In genomic region chr5:132416306-132417009, GRCh38 we compare ENCODE assay signal across 15 cellular contexts. TPM values are rescaled to one million over a fixed set of nuclear protein-coding genes. Genes with fewer than 3 reads are reported as not detected.
A peak's percentile ranks its signal among the peaks of the same experiment; 100 is the strongest.
DNase-seq lines count a peak whose midpoint lies in the region; ATAC-seq, FAIRE-seq and TF ChIP-seq lines count a peak whose summit lies in the region.
"Had no signal": no experiment of that assay in that cellular context is flagged by ENCODE, and none has a peak within 500 bp of the region (broad histone marks: within the 10 kb centered on the region; RNA-seq: fewer than 3 reads in every experiment).

No MANE protein-coding gene starts in this region.

- no peaks in the 10 kb centered on the region for H4K20me1 ChIP-seq in keratinocyte (ENCODE audit: control insufficient read depth, extremely low read depth, insufficient read depth, low read length)

- H3K4me1 Mint-ChIP-seq in CD8-positive, alpha-beta memory T cell: peaks cover 83 to 100% (median 88%) of the 10 kb centered on the region in 3 donors
- H3K4me1 Mint-ChIP-seq in stimulated activated effector memory CD8-positive, alpha-beta T cell treated with anti-CD3 and anti-CD28 coated beads, Interleukin-12 subunit alpha, Interleukin-12 subunit beta, amount 100 ng/mL, for 72 hours: peaks cover 82% of the 10 kb centered on the region

- no peaks in the 10 kb centered on the region for H3K9me1 ChIP-seq in keratinocyte (ENCODE audit: control insufficient read depth, extremely low read depth, insufficient read depth, low read length)

- H3K27ac ChIP-seq in CD8-positive, alpha-beta memory T cell (ENCODE audit: low read depth, low read length): no peak overlapping the region
- H3K27ac ChIP-seq in RWPE1 (peak overlapping the region; percentile 93), keratinocyte (ENCODE audit: control insufficient read depth, insufficient read depth, low read length) (no peak overlapping the region), tibial artery (peak overlapping the region in 1 of 2 donors; percentile 72)
- H3K27ac ChIP-seq: SJSA1 had no signal

- H3K27me3 ChIP-seq in CD8-positive, alpha-beta memory T cell (ENCODE audit: insufficient read depth, low read length, poor library complexity, severe bottlenecking): no peaks in the 10 kb centered on the region
- no peaks in the 10 kb centered on the region for H3K27me3 ChIP-seq in keratinocyte (ENCODE audit: control insufficient read depth, extremely low read depth, insufficient read depth, low read length)
- no peaks in the 10 kb centered on the region for H3K27me3 ChIP-seq in tibial artery
- H3K27me3 ChIP-seq: adrenal gland, SJSA1 had no signal

- peak overlapping the region in 6 of 7 donors; percentile 2 to 91 (median 30) for H3K4me3 Mint-ChIP-seq in CD8-positive, alpha-beta memory T cell
- H3K4me3 Mint-ChIP-seq in stimulated activated effector memory CD8-positive, alpha-beta T cell treated with anti-CD3 and anti-CD28 coated beads, Interleukin-12 subunit alpha, Interleukin-12 subunit beta, amount 100 ng/mL, for 72 hours: peak overlapping the region; percentile 21

- peaks cover 12 to 63% (median 16%) of the 10 kb centered on the region in 3 donors for H3K36me3 Mint-ChIP-seq in CD8-positive, alpha-beta memory T cell
- H3K36me3 Mint-ChIP-seq in stimulated activated effector memory CD8-positive, alpha-beta T cell treated with anti-CD3 and anti-CD28 coated beads, Interleukin-12 subunit alpha, Interleukin-12 subunit beta, amount 100 ng/mL, for 72 hours: peaks cover 48% of the 10 kb centered on the region

- FAIRE-seq in keratinocyte (lab: Jason Lieb, UNC): peak; percentile 9

- no peak for TF ChIP-seq CTCF in RWPE1 (conservative IDR thresholded peaks at IDR 0.05; ENCODE audit: low read depth)
- TF ChIP-seq CTCF in keratinocyte (optimal IDR thresholded peaks at IDR 0.05 in 1 of 3, IDR thresholded peaks at IDR 0.05 in 1 of 3, conservative IDR thresholded peaks at IDR 0.05 in 1 of 3; ENCODE audit: extremely low read depth in 1 of 3, insufficient read depth in 2 of 3, low read length in 3 of 3): no peak
- no peak for TF ChIP-seq CTCF in tibial artery (IDR thresholded peaks at IDR 0.05)

- CTCF ChIA-PET in CD8-positive, alpha-beta memory T cell (lab: Charles Lee): interaction anchor here (1.2 to 5.8 kb wide), 8 partner anchors 9 to 85 kb away, joined by 4 to 78 read pairs (median 14); partner anchors contain the start of gene IRF1
- CTCF ChIA-PET in RWPE1 (lab: Yijun Ruan, JAX): interaction anchor here (0.6 to 2.7 kb wide), 3 partner anchors 29 to 386 kb away, joined by 4 to 17 read pairs (median 4); no protein-coding TSS in a partner anchor

- intact Hi-C loops in tibial artery (cut with DNase I; ENCODE audit: low total_unique reads): loop anchor here (10.0 kb wide), 1 partner anchor 78 kb away; the partner anchor contains the start of gene IRF1

- H3K79me2 ChIP-seq in keratinocyte (ENCODE audit: control insufficient read depth, insufficient read depth, low read length): no peaks in the 10 kb centered on the region

- no peak overlapping the region for H3K4me2 ChIP-seq in keratinocyte (ENCODE audit: control insufficient read depth, extremely low read depth, insufficient read depth, low read depth, low read length)

- no peaks in the 10 kb centered on the region for H3K36me3 ChIP-seq in CD8-positive, alpha-beta memory T cell (ENCODE audit: insufficient read depth, low read length)
- H3K36me3 ChIP-seq in keratinocyte (ENCODE audit: control insufficient read depth in 2 of 2, extremely low read depth in 1 of 2, insufficient read depth in 2 of 2, low read length in 2 of 2) (no peaks in the 10 kb centered on the region), tibial artery (peaks cover 0 to 8% (median 0%) of the 10 kb centered on the region in 3 donors)
- H3K36me3 ChIP-seq: HAP-1, SJSA1 had no signal

- DNase-seq in CD8-positive, alpha-beta memory T cell: no peak
- no peak for DNase-seq in RWPE1 (ENCODE audit: low spot score)
- DNase-seq in keratinocyte (ENCODE audit: low read depth, low spot score): no peak
- DNase-seq in stimulated activated effector memory CD8-positive, alpha-beta T cell treated with anti-CD3 and anti-CD28 coated beads, Interleukin-12 subunit alpha, Interleukin-12 subunit beta, amount 100 ng/mL, for 72 hours (ENCODE audit: low spot score in 2 of 2): no peak
- no peak for DNase-seq in tibial artery
- DNase-seq in GOT3 (lab: John Stamatoyannopoulos, UW): no peak
- DNase-seq: cortex of kidney; GDM1; MM.1S; stimulated activated CD4-positive, alpha-beta T cell treated with anti-CD3 and anti-CD28 coated beads, Interleukin-2, amount 100 ng/mL, for 48 hours had no signal

- H3K4me1 ChIP-seq in CD8-positive, alpha-beta memory T cell (ENCODE audit: insufficient read depth, low read length): peaks cover 84% of the 10 kb centered on the region
- peaks cover 61% of the 10 kb centered on the region for H3K4me1 ChIP-seq in keratinocyte (ENCODE audit: control insufficient read depth, extremely low read depth, insufficient read depth, low read length)
- peaks cover 0 to 98% (median 62%) of the 10 kb centered on the region in 4 donors for H3K4me1 ChIP-seq in tibial artery

- H3K27me3 Mint-ChIP-seq in CD8-positive, alpha-beta memory T cell: no peaks in the 10 kb centered on the region

- H3K9ac ChIP-seq in keratinocyte (ENCODE audit: control insufficient read depth, extremely low read depth, insufficient read depth, low read length): no peak overlapping the region

- peak overlapping the region; percentile 96 to 99 (median 98) for H3K27ac Mint-ChIP-seq in CD8-positive, alpha-beta memory T cell
- peak overlapping the region; percentile 99 for H3K27ac Mint-ChIP-seq in stimulated activated effector memory CD8-positive, alpha-beta T cell treated with anti-CD3 and anti-CD28 coated beads, Interleukin-12 subunit alpha, Interleukin-12 subunit beta, amount 100 ng/mL, for 72 hours

- H3K9me3 Mint-ChIP-seq in CD8-positive, alpha-beta memory T cell: no peaks in the 10 kb centered on the region
- H3K9me3 Mint-ChIP-seq in stimulated activated effector memory CD8-positive, alpha-beta T cell treated with anti-CD3 and anti-CD28 coated beads, Interleukin-12 subunit alpha, Interleukin-12 subunit beta, amount 100 ng/mL, for 72 hours: no peaks in the 10 kb centered on the region

- H3K4me3 ChIP-seq in CD8-positive, alpha-beta memory T cell (ENCODE audit: low read length): no peak overlapping the region
- H3K4me3 ChIP-seq in keratinocyte (ENCODE audit: control insufficient read depth in 2 of 3, extremely low read depth in 1 of 3, insufficient read depth in 2 of 3, low read depth in 1 of 3, low read length in 3 of 3) (no peak overlapping the region), tibial artery (no peak overlapping the region)
- H3K4me3 ChIP-seq: adrenal gland, HAP-1, SJSA1 had no signal

- ATAC-seq in stimulated activated effector memory CD8-positive, alpha-beta T cell treated with anti-CD3 and anti-CD28 coated beads, Interleukin-12 subunit alpha, Interleukin-12 subunit beta, amount 100 ng/mL, for 72 hours: no peak
- ATAC-seq in HG02763 (IDR thresholded peaks at IDR 0.05; ENCODE audit: unreplicated experiment) (no peak), HG02798 (IDR thresholded peaks at IDR 0.05; ENCODE audit: poor library complexity, unreplicated experiment) (no peak)

- H2AFZ ChIP-seq in keratinocyte (ENCODE audit: control insufficient read depth, low read length): no peak overlapping the region

- dilution Hi-C loops in keratinocyte (cut with MboI; ENCODE audit: extremely low pct_ligation_motif_present, low sequenced_read_pairs): no loop called here

- no peaks in the 10 kb centered on the region for H3K9me3 ChIP-seq in CD8-positive, alpha-beta memory T cell (ENCODE audit: low read length)
- H3K9me3 ChIP-seq in keratinocyte (ENCODE audit: control insufficient read depth, low read depth, low read length) (no peaks in the 10 kb centered on the region), tibial artery (no peaks in the 10 kb centered on the region)
- H3K9me3 ChIP-seq: adrenal gland, HAP-1, SJSA1 had no signal

- POLR2A ChIA-PET in CD8-positive, alpha-beta memory T cell (lab: Charles Lee): interaction anchor here (0.8 to 2.8 kb wide), 4 partner anchors 11 to 73 kb away, joined by 3 to 11 read pairs (median 7); partner anchors contain the start of gene IRF1
- POLR2A ChIA-PET in RWPE1 (lab: Yijun Ruan, JAX; ENCODE audit: low non-redundant PET): interaction anchor here (0.5 to 1.4 kb wide), 2 partner anchors 64 to 74 kb away, joined by 3 to 7 read pairs; partner anchors contain the start of gene IRF1

RNA-seq across cellular contexts. Expression of gene SLC22A5, which starts 46.9 kb away (rescaled TPM):
- total RNA-seq in CD8-positive, alpha-beta memory T cell: 1 to 10 TPM; 5.2 to 5.9 TPM
- polyA plus RNA-seq in CD8-positive, alpha-beta memory T cell: 2.5 TPM
- polyA plus RNA-seq in keratinocyte: 14.8 to 23.0 TPM (median 21.5 TPM) in 3 replicates
- polyA plus RNA-seq in keratinocyte (2011; ENCODE audit: low read depth): 2.4 TPM
- 9.5 and 17.4 TPM in 2 replicates for polyA plus RNA-seq in keratinocyte (2011; cell fraction: cytosol; rRNA removed)
- polyA plus RNA-seq in keratinocyte (2011; cell fraction: nucleus; rRNA removed): 56.3 and 66.2 TPM in 2 replicates
- 7.7 and 9.6 TPM in 2 replicates for polyA plus RNA-seq in keratinocyte (2012; ENCODE audit: low replicate concordance)
- 43.5 to 54.4 TPM (median 46.9 TPM) in 3 replicates for polyA minus RNA-seq in keratinocyte
- 18.8 TPM for polyA minus RNA-seq in keratinocyte (2011; cell fraction: cytosol; rRNA and poly(A)+ RNA removed)
- polyA minus RNA-seq in keratinocyte (2011; cell fraction: nucleus; rRNA and poly(A)+ RNA removed): 29.9 and 37.5 TPM in 2 replicates
